ENCODE assay signal across 22 cellular contexts in genomic region chr2:202289394-202290204, GRCh38.
"Had no signal": no experiment of that assay in that cellular context is flagged by ENCODE, and none has a peak within 500 bp of the region (broad histone marks: within the 10 kb centered on the region; RNA-seq: fewer than 3 reads in every experiment).

No MANE protein-coding gene starts in this region.

- H3K4me3 ChIP-seq: coronary artery, hepatocyte, mucosa of descending colon, right atrium auricular region, smooth muscle cell, suprapubic skin, thyroid gland, upper lobe of left lung, vagina had no signal

- H3K27me3 ChIP-seq: hepatocyte, neutrophil, right atrium auricular region, suprapubic skin, thyroid gland, upper lobe of left lung, vagina had no signal

- H3K27me3 Mint-ChIP-seq: naive thymus-derived CD8-positive, alpha-beta T cell had no signal

- H3K4me1 ChIP-seq: right atrium auricular region, suprapubic skin, thyroid gland, upper lobe of left lung, vagina had no signal

- H3K27ac ChIP-seq: coronary artery, hepatocyte, neutrophil, right atrium auricular region, suprapubic skin, thyroid gland, vagina had no signal

- H3K9me3 ChIP-seq: mucosa of descending colon, neutrophil, right atrium auricular region, suprapubic skin, thyroid gland, upper lobe of left lung, vagina had no signal

- DNase-seq: effector CD4-positive, alpha-beta T cell; foreskin melanocyte; head of caudate nucleus; kidney; left cardiac atrium; left ventricle myocardium superior; mucosa of descending colon; naive thymus-derived CD8-positive, alpha-beta T cell; posterior cingulate gyrus; stimulated activated CD4-positive, alpha-beta T cell treated with anti-CD3 and anti-CD28 coated beads, Interleukin-4, amount 100 ng/mL, for 1 hour; stimulated activated CD8-positive, alpha-beta memory T cell treated with anti-CD3 and anti-CD28 coated beads, Interleukin-4, amount 100 ng/mL, for 48 hours; stimulated activated naive CD8-positive, alpha-beta T cell treated with anti-CD3 and anti-CD28 coated beads, Interleukin-15, Interleukin-2, amounts not matched to agents 100 U/mL and 50 U/mL, for 24 hours; thyroid gland had no signal

- FAIRE-seq: kidney had no signal

- H3K36me3 Mint-ChIP-seq: stimulated activated effector memory CD8-positive, alpha-beta T cell treated with anti-CD3 and anti-CD28 coated beads, Interleukin-12 subunit alpha, Interleukin-12 subunit beta, amount 100 ng/mL, for 72 hours had no signal

- ATAC-seq: left cardiac atrium; left ventricle myocardium superior; mucosa of descending colon; naive thymus-derived CD8-positive, alpha-beta T cell; stimulated activated effector memory CD8-positive, alpha-beta T cell treated with anti-CD3 and anti-CD28 coated beads, Interleukin-12 subunit alpha, Interleukin-12 subunit beta, amount 100 ng/mL, for 72 hours; stimulated activated naive CD8-positive, alpha-beta T cell treated with anti-CD3 and anti-CD28 coated beads, Interleukin-15, Interleukin-2, amounts not matched to agents 100 U/mL and 50 U/mL, for 24 hours had no signal

- H3K9me3 Mint-ChIP-seq: naive thymus-derived CD8-positive, alpha-beta T cell; stimulated activated effector memory CD8-positive, alpha-beta T cell treated with anti-CD3 and anti-CD28 coated beads, Interleukin-12 subunit alpha, Interleukin-12 subunit beta, amount 100 ng/mL, for 72 hours had no signal

- H3K4me2 ChIP-seq: hepatocyte, smooth muscle cell had no signal

- H3K4me3 Mint-ChIP-seq: naive thymus-derived CD8-positive, alpha-beta T cell; stimulated activated effector memory CD8-positive, alpha-beta T cell treated with anti-CD3 and anti-CD28 coated beads, Interleukin-12 subunit alpha, Interleukin-12 subunit beta, amount 100 ng/mL, for 72 hours had no signal

- H3K27ac Mint-ChIP-seq: stimulated activated effector memory CD8-positive, alpha-beta T cell treated with anti-CD3 and anti-CD28 coated beads, Interleukin-12 subunit alpha, Interleukin-12 subunit beta, amount 100 ng/mL, for 72 hours had no signal
